In the genomic region with DNA sequence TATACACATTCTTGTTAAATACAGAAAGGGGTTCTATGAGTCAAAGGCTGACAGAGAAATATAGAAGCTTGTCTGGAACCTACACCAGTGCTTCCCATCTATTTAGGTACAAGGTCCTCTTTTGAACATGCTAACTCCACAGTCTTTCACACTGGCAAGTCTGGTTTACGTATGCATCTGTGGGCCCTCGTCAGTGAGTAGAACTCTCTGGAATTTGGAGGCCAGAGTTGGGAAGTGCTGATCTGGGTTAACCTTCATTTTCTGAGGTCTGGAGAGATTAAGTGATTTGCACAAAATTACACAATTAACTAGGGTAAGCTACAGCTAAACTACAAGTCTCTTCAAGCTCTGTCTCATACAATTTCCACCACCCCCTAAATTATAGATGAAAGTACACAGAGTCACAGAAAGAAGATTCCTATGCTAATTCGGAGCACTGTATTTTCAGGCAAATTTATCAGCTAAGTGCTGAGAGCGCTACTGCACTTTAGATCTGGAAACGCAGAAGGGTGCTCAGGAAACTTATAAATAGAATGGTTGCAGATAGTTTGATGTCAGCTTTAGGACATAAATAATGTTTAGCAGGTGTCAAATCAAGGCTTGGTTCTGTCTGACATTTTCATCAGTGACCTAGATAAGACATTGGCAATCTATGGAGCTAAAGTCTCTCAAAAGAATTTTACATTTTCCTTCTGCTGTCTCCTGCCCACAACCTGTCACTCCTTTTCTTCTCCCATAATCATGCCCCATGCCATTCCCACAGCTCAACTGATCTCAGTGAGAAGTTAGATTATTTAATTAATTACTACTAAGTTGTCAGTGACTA, we compare ENCODE assay signal across 14 cellular contexts. TPM values are rescaled to one million over a fixed set of nuclear protein-coding genes. Genes with fewer than 3 reads are reported as not detected.
DNase-seq lines count a peak whose midpoint lies in the region; ATAC-seq, FAIRE-seq and TF ChIP-seq lines count a peak whose summit lies in the region.
"Had no signal": no experiment of that assay in that cellular context is flagged by ENCODE, and none has a peak within 500 bp of the region (broad histone marks: within the 10 kb centered on the region; RNA-seq: fewer than 3 reads in every experiment).

No MANE protein-coding gene starts in this region.

- no peak overlapping the region for H2BK5ac ChIP-seq in neuronal stem cell (ENCODE audit: low read length)

- H3K9me3 ChIP-seq in K562 (replicated peaks; ENCODE audit: control insufficient read depth, insufficient read depth, low read depth, low read length) (no peaks in the 10 kb centered on the region), heart left ventricle (no peaks in the 10 kb centered on the region), neuronal stem cell (replicated peaks in 1 of 2; ENCODE audit: control insufficient read depth in 2 of 2, insufficient read depth in 1 of 2, low read depth in 1 of 2, low read length in 2 of 2) (no peaks in the 10 kb centered on the region)
- H3K9me3 ChIP-seq: HAP-1 had no signal

- H3K27me3 ChIP-seq in K562 (ENCODE audit: control insufficient read depth in 2 of 2, insufficient read depth in 2 of 2, low read length in 2 of 2) (no peaks in the 10 kb centered on the region), heart left ventricle (no peaks in the 10 kb centered on the region), neuronal stem cell (ENCODE audit: control insufficient read depth in 3 of 3, insufficient read depth in 3 of 3, low read depth in 1 of 3, low read length in 3 of 3) (no peaks in the 10 kb centered on the region)

- no peak overlapping the region for H3K27ac ChIP-seq in K562 (ENCODE audit: extremely low read depth, low read depth, low read length)
- H3K27ac ChIP-seq in heart left ventricle: peak overlapping the region; percentile 66 to 94 (median 83)
- H3K27ac ChIP-seq in neuronal stem cell (replicated peaks; ENCODE audit: low read length): no peak overlapping the region

- H3K79me2 ChIP-seq in K562 (ENCODE audit: control insufficient read depth, insufficient read depth, low read length): no peaks in the 10 kb centered on the region

- H3K4me1 Mint-ChIP-seq in activated T-helper 17 cell treated with anti-CD3 and anti-CD28 coated beads, Interleukin-2, amount 50 U/mL, for 72 hours: no peaks in the 10 kb centered on the region

- TF ChIP-seq EP300 in K562 (IDR thresholded peaks at IDR 0.05; ENCODE audit: low read length): no peak

- in situ Hi-C loops in K562 (cut with MboI): no loop called here

- ATAC-seq in K562 (peak; percentile 31), heart left ventricle (peak; percentile 56 to 72 (median 60))
- no peak for ATAC-seq in activated T-helper 17 cell treated with anti-CD3 and anti-CD28 coated beads, Interleukin-2, amount 50 U/mL, for 72 hours (replicated peaks)
- ATAC-seq: left lobe of liver had no signal

- H3K36me3 ChIP-seq in K562 (ENCODE audit: control insufficient read depth, insufficient read depth, low read length) (no peaks in the 10 kb centered on the region), heart left ventricle (no peaks in the 10 kb centered on the region), neuronal stem cell (replicated peaks in 1 of 2; ENCODE audit: control insufficient read depth in 2 of 2, insufficient read depth in 2 of 2, low read length in 2 of 2) (no peaks in the 10 kb centered on the region)
- H3K36me3 ChIP-seq: HAP-1 had no signal

- H2BK12ac ChIP-seq in neuronal stem cell (ENCODE audit: low read length): no peak overlapping the region

- H3K4me3 Mint-ChIP-seq in activated T-helper 17 cell treated with anti-CD3 and anti-CD28 coated beads, Interleukin-2, amount 50 U/mL, for 72 hours: no peak overlapping the region
- H3K4me3 Mint-ChIP-seq: endodermal cell, nephron progenitor cell had no signal

- H3K4me1 ChIP-seq in K562 (replicated peaks in 1 of 2; ENCODE audit: control insufficient read depth in 2 of 2, insufficient read depth in 2 of 2, low read length in 2 of 2) (peaks cover 4 to 22% of the 10 kb centered on the region in 2 experiments; a peak in 2 of 5 replicates), heart left ventricle (peaks cover 4 to 67% (median 32%) of the 10 kb centered on the region in 12 donors), neuronal stem cell (ENCODE audit: control insufficient read depth in 2 of 2, insufficient read depth in 1 of 2, low read depth in 1 of 2, low read length in 2 of 2) (peaks cover 0 to 3% of the 10 kb centered on the region in 2 donors)

- no peak for TF ChIP-seq CTCF in K562 (IDR thresholded peaks at IDR 0.05 in 2 of 3, conservative IDR thresholded peaks at IDR 0.05 in 1 of 3; ENCODE audit: insufficient read depth in 2 of 3, low read depth in 1 of 3, low read length in 3 of 3)
- TF ChIP-seq CTCF in heart left ventricle (IDR thresholded peaks at IDR 0.05): no peak

- no peaks in the 10 kb centered on the region for H4K20me1 ChIP-seq in K562 (replicated peaks; ENCODE audit: control insufficient read depth, insufficient read depth, low read length)

- H3K23ac ChIP-seq in neuronal stem cell (ENCODE audit: low read depth, low read length, poor library complexity): no peak overlapping the region

- CTCF ChIA-PET in K562 (lab: Yijun Ruan, JAX; ENCODE audit: low intra/inter-chr PET ratio): no interaction called here

- H3K14ac ChIP-seq in neuronal stem cell (ENCODE audit: low read length): no peak overlapping the region

- no peaks in the 10 kb centered on the region for H3K9me1 ChIP-seq in K562 (ENCODE audit: control insufficient read depth, insufficient read depth, low read length)

- H3K4ac ChIP-seq in neuronal stem cell (ENCODE audit: low read length): no peak overlapping the region

- no peak for FAIRE-seq in K562 (lab: Jason Lieb, UNC)
- FAIRE-seq in HTR-8/SVneo (lab: Jason Lieb, UNC): no peak

- H3K9ac ChIP-seq in K562 (ENCODE audit: insufficient read depth in 1 of 2, low read depth in 2 of 2, low read length in 2 of 2) (0 out of 4 replicates have a peak overlapping the region, but pooled peaks of 1 of the 2 experiments have one; percentile 12), neuronal stem cell (ENCODE audit: low read depth, low read length, poor library complexity) (no peak overlapping the region)

- peaks cover 14% of the 10 kb centered on the region for H3K27me3 Mint-ChIP-seq in activated T-helper 17 cell treated with anti-CD3 and anti-CD28 coated beads, Interleukin-2, amount 50 U/mL, for 72 hours

- no peak overlapping the region for H3K18ac ChIP-seq in neuronal stem cell (ENCODE audit: low read length)

- no TSS peak for BruUV-seq in K562 (replicated peaks; lab: Mats Ljungman, UMichigan)

- peak in 1 of 2 experiments; percentile 4; a peak in 1 of 4 replicates for TF ChIP-seq RAD21 in K562 (CRISPR knock-in tag; conservative IDR thresholded peaks at IDR 0.05 in 1 of 2, IDR thresholded peaks at IDR 0.05 in 1 of 2)

- DNase-seq in ELF-1 (ENCODE audit: low read depth, low spot score) (peak; percentile 24), K562 (ENCODE audit: extremely low read depth in 1 of 4, low spot score in 3 of 4) (peak in 1 of 4 experiments; percentile 36), heart left ventricle (no peak), renal cortical epithelial cell (ENCODE audit: low read depth) (peak; percentile 31), HTR-8/SVneo (ENCODE audit: insufficient read length, low spot score) (no peak), neuronal stem cell (ENCODE audit: low spot score) (no peak), NCI-H226 (no peak)
- DNase-seq: activated CD4-positive, alpha-beta T cell treated with anti-CD3 and anti-CD28 coated beads, Interleukin-2, amount 50 U/mL, for 4 hours; endodermal cell; nephron progenitor cell; SHP77 had no signal

- no peak overlapping the region for H2AK5ac ChIP-seq in neuronal stem cell (ENCODE audit: low read depth, low read length)

- no peak overlapping the region for H2BK15ac ChIP-seq in neuronal stem cell (ENCODE audit: low read length)

- H2AFZ ChIP-seq in K562 (ENCODE audit: low read depth, low read length) (peak overlapping the region; percentile 74), neuronal stem cell (ENCODE audit: low read length) (no peak overlapping the region)

- 23% methylated on average over 5 of the region's 5 CpGs for WGBS in K562 (ENCODE audit: insufficient coverage, low coverage, missing lambda C conversion rate)
- WGBS in heart left ventricle, 4 donors: 49 to 59% (median 58%) methylated on average over 5 of the region's 5 CpGs
- WGBS in neuronal stem cell (ENCODE audit: extremely low coverage in 2 of 2, insufficient read length in 2 of 2, insufficient replicate concordance in 1 of 2), 2 donors: no CpG with 5 or more reads among the region's 5 CpGs

- intact Hi-C loops in K562 (cut with micrococcal nuclease) (loop anchor here (5.0 kb wide), 1 partner anchor 76 kb away; no protein-coding TSS in a partner anchor), heart left ventricle (cut with DNase I) (loop anchor here in 7 of 10 donors (2.0 to 10.0 kb wide), 9 partner anchors 44 to 189 kb away; no protein-coding TSS in a partner anchor)

- H3K36me3 Mint-ChIP-seq in activated T-helper 17 cell treated with anti-CD3 and anti-CD28 coated beads, Interleukin-2, amount 50 U/mL, for 72 hours (ENCODE audit: low read depth): no peaks in the 10 kb centered on the region

- H4K8ac ChIP-seq in neuronal stem cell (ENCODE audit: low read depth, low read length): no peak overlapping the region

- POLR2A ChIA-PET in K562 (lab: Yijun Ruan, JAX): interaction anchor here (0.6 kb wide), 1 partner anchor 215 kb away, joined by 3 read pairs; no protein-coding TSS in a partner anchor

- no peak overlapping the region for H4K91ac ChIP-seq in neuronal stem cell (ENCODE audit: low read depth, low read length, poor library complexity)

- H2BK120ac ChIP-seq in neuronal stem cell (ENCODE audit: low read depth, low read length): no peak overlapping the region

- TF ChIP-seq POLR2A in K562 (conservative IDR thresholded peaks at IDR 0.05) (no peak), heart left ventricle (IDR thresholded peaks at IDR 0.05) (no peak)

- H3K4me3 ChIP-seq in K562 (no peak overlapping the region), heart left ventricle (no peak overlapping the region), neuronal stem cell (ENCODE audit: low read length in 2 of 2) (no peak overlapping the region)
- H3K4me3 ChIP-seq: HAP-1 had no signal

- H3K79me1 ChIP-seq in neuronal stem cell (ENCODE audit: low read depth, low read length): no peaks in the 10 kb centered on the region

- H3K9me3 Mint-ChIP-seq in activated T-helper 17 cell treated with anti-CD3 and anti-CD28 coated beads, Interleukin-2, amount 50 U/mL, for 72 hours: no peaks in the 10 kb centered on the region
- H3K9me3 Mint-ChIP-seq: endodermal cell, nephron progenitor cell had no signal

- no peak overlapping the region for H3K27ac Mint-ChIP-seq in activated T-helper 17 cell treated with anti-CD3 and anti-CD28 coated beads, Interleukin-2, amount 50 U/mL, for 72 hours
- H3K27ac Mint-ChIP-seq: endodermal cell, nephron progenitor cell had no signal

- H3K4me2 ChIP-seq in K562 (ENCODE audit: insufficient read depth, low read length) (no peak overlapping the region), neuronal stem cell (ENCODE audit: insufficient read depth, low read length, poor library complexity, severe bottlenecking) (no peak overlapping the region)

RNA-seq across cellular contexts. Expression of gene PDLIM5, which starts 43.0 kb away (rescaled TPM):
- total RNA-seq in K562 (2011; cell fraction: chromatin; rRNA removed; ENCODE audit: low replicate concordance): 262 and 263 TPM in 2 replicates
- 100 and 103 TPM in 2 replicates for total RNA-seq in K562 (2011; cell fraction: nucleolus; rRNA removed)
- 170 and 292 TPM in 2 replicates for total RNA-seq in K562 (2011; cell fraction: nucleoplasm; rRNA removed)
- total RNA-seq in K562 (2014; rRNA removed) (36.9 and 48.3 TPM in 2 replicates), K562 (2014; rRNA removed; fragmentation: Illumina TruSeq; extraction: Trizol) (79.8 and 82.1 TPM in 2 replicates), K562 (2015; rRNA removed; fragmentation: Illumina TruSeq; extraction: Trizol) (58.5 and 62.5 TPM in 2 replicates), K562 (2021) (89.9 and 97.5 TPM in 2 replicates), heart left ventricle (1,000 to 10,000 TPM in 7 of 9 donors, 100 to 1,000 TPM in 2; 814 to 1,378 (median 1,064) TPM), renal cortical epithelial cell (58.0 and 96.0 TPM in 2 replicates)
- polyA plus RNA-seq in K562 (2011; rRNA removed) (100 and 126 TPM in 2 replicates), K562 (2014; fragmentation: Illumina TruSeq; extraction: Trizol) (117 and 127 TPM in 2 replicates), K562 (2014; fragmentation: Nextera tagmentation; extraction: Ambion mirVana) (10 to 100 TPM; 42.2 to 55.8 TPM), K562 (2014; rRNA removed) (39.0 and 47.9 TPM in 2 replicates), heart left ventricle (100 to 1,000 TPM; 262 to 648 TPM)
- polyA plus RNA-seq in K562 (2011; cell fraction: cytosol; rRNA removed): 84.4 and 144 TPM in 2 replicates
- polyA plus RNA-seq in K562 (2011; cell fraction: nucleus; rRNA removed): 60.0 and 82.0 TPM in 2 replicates
- 42.7 and 55.2 TPM in 2 replicates for polyA plus RNA-seq in K562 (2012)
- 213 and 326 TPM in 2 replicates for polyA minus RNA-seq in K562 (2011; rRNA and poly(A)+ RNA removed)
- polyA minus RNA-seq in K562 (2011; cell fraction: cytosol; rRNA and poly(A)+ RNA removed): 60.9 and 98.0 TPM in 2 replicates
- polyA minus RNA-seq in K562 (2011; cell fraction: nucleus; rRNA and poly(A)+ RNA removed): 172 and 173 TPM in 2 replicates
- total RNA-seq in activated T-helper 17 cell treated with anti-CD3 and anti-CD28 coated beads, Interleukin-2, amount 50 U/mL, for 72 hours: 10 to 100 TPM; 16.3 to 22.7 TPM
- polyA plus RNA-seq in neuronal stem cell (2013, experiment 1 of 2): 50.1 TPM
- 54.2 TPM for polyA plus RNA-seq in neuronal stem cell (2013, experiment 2 of 2)

Comparison
In these comparisons a context has a peak if more than half of its experiments do, and no peak if none do; other contexts are left out.
1. DNase-seq: peak in ELF-1 (single experiment) and renal cortical epithelial cell (single experiment); none in heart left ventricle (0 of 5), HTR-8/SVneo (single experiment), neuronal stem cell (single experiment) and NCI-H226 (single experiment).
2. H3K27ac ChIP-seq: peak in heart left ventricle (12 of 12); none in K562 (single experiment) and neuronal stem cell (single experiment).